In genomic region chr3:112002458-112002971, GRCh38 we compare ENCODE assay signal across 11 cellular contexts. TPM values are rescaled to one million over a fixed set of nuclear protein-coding genes. Genes with fewer than 3 reads are reported as not detected.
DNase-seq lines count a peak whose midpoint lies in the region; ATAC-seq, FAIRE-seq and TF ChIP-seq lines count a peak whose summit lies in the region.
"Had no signal": no experiment of that assay in that cellular context is flagged by ENCODE, and none has a peak within 500 bp of the region (broad histone marks: within the 10 kb centered on the region; RNA-seq: fewer than 3 reads in every experiment).

No MANE protein-coding gene starts in this region.

- DNase-seq in ELR (ENCODE audit: low read depth) = peak; percentile 93
- DNase-seq in T-helper 2 cell treated with Interferon-gamma antibody and Interleukin-4, amounts not matched to agents 5 μg/mL and 100 μg/mL, for 36 hours (ENCODE audit: low spot score) = peak; percentile 58
- peak; percentile 98 for DNase-seq in bronchial epithelial cell (ENCODE audit: low read depth)
- DNase-seq in stimulated activated CD4-positive, alpha-beta T cell treated with anti-CD3 and anti-CD28 coated beads, Interleukin-15, amount 100 ng/mL, for 48 hours (ENCODE audit: low read depth in 2 of 2) = peak; percentile 27 to 35
- no peak for DNase-seq in NCI-H524 treated with DMSO at 0.1 percent for 48 hours (lab: John Stamatoyannopoulos, UW)
- no peak for DNase-seq in effector CD8-positive, alpha-beta T cell (lab: John Stamatoyannopoulos, UW)
- DNase-seq: COR-L47, GOT3 had no signal

- ATAC-seq in HG02571 (IDR thresholded peaks at IDR 0.05; ENCODE audit: unreplicated experiment) (no peak), HG03175 (IDR thresholded peaks at IDR 0.05; ENCODE audit: unreplicated experiment) (no peak)

- peak overlapping the region; percentile 20 for H3K4me3 Mint-ChIP-seq in T-helper 2 cell treated with Interferon-gamma antibody and Interleukin-4, amounts not matched to agents 5 μg/mL and 100 μg/mL, for 36 hours

- H3K27ac Mint-ChIP-seq in T-helper 2 cell treated with Interferon-gamma antibody and Interleukin-4, amounts not matched to agents 5 μg/mL and 100 μg/mL, for 36 hours = peak overlapping the region; percentile 4

- TF ChIP-seq CTCF in bronchial epithelial cell (IDR thresholded peaks at IDR 0.05; ENCODE audit: insufficient read depth, low read length, severe bottlenecking) = no peak

- H3K36me3 Mint-ChIP-seq in T-helper 2 cell treated with Interferon-gamma antibody and Interleukin-4, amounts not matched to agents 5 μg/mL and 100 μg/mL, for 36 hours (ENCODE audit: low read depth) = no peaks in the 10 kb centered on the region

- H3K4me3 ChIP-seq in bronchial epithelial cell (ENCODE audit: low read depth, low read length) = no peak overlapping the region

- FAIRE-seq in bronchial epithelial cell (lab: Jason Lieb, UNC) = no peak

- no peaks in the 10 kb centered on the region for H3K27me3 Mint-ChIP-seq in T-helper 2 cell treated with Interferon-gamma antibody and Interleukin-4, amounts not matched to agents 5 μg/mL and 100 μg/mL, for 36 hours (ENCODE audit: low read depth)

- peaks cover 38% of the 10 kb centered on the region for H3K4me1 Mint-ChIP-seq in T-helper 2 cell treated with Interferon-gamma antibody and Interleukin-4, amounts not matched to agents 5 μg/mL and 100 μg/mL, for 36 hours (ENCODE audit: low read depth)

- H3K27me3 ChIP-seq in bronchial epithelial cell (ENCODE audit: control insufficient read depth, insufficient read depth, low read length) = no peaks in the 10 kb centered on the region

- no peaks in the 10 kb centered on the region for H3K9me3 Mint-ChIP-seq in T-helper 2 cell treated with Interferon-gamma antibody and Interleukin-4, amounts not matched to agents 5 μg/mL and 100 μg/mL, for 36 hours

- no peaks in the 10 kb centered on the region for H3K36me3 ChIP-seq in bronchial epithelial cell (ENCODE audit: control insufficient read depth, insufficient read depth, low read length)

RNA-seq across cellular contexts. Expression of gene TAGLN3, which starts 3.8 kb away (rescaled TPM):
- 0.77 and 1.8 TPM in 2 replicates for total RNA-seq in bronchial epithelial cell

RNA-seq across cellular contexts. Expression of gene ABHD10, which starts 23.7 kb away (rescaled TPM):
- 22.6 and 28.9 TPM in 2 replicates for total RNA-seq in bronchial epithelial cell

RNA-seq across cellular contexts. Expression of gene TMPRSS7, which starts 32.0 kb away (rescaled TPM):
- total RNA-seq in bronchial epithelial cell = under 0.01 and 0.13 TPM in 2 replicates
- total RNA-seq: urinary bladder had no signal

Comparison
In these comparisons a context has a peak if more than half of its experiments do, and no peak if none do; other contexts are left out.
1. DNase-seq: peak in ELR (single experiment), T-helper 2 cell treated with Interferon-gamma antibody and Interleukin-4, amounts not matched to agents 5 μg/mL and 100 μg/mL, for 36 hours (single experiment), bronchial epithelial cell (single experiment) and stimulated activated CD4-positive, alpha-beta T cell treated with anti-CD3 and anti-CD28 coated beads, Interleukin-15, amount 100 ng/mL, for 48 hours (2 of 2); none in NCI-H524 treated with DMSO at 0.1 percent for 48 hours (single experiment) and effector CD8-positive, alpha-beta T cell (single experiment).